Comparison of ENCODE assay signal across 24 cellular contexts in genomic region chr4:134944115-134944514, GRCh38.
DNase-seq lines count a peak whose midpoint lies in the region; ATAC-seq and TF ChIP-seq lines count a peak whose summit lies in the region.
"Had no signal": no experiment of that assay in that cellular context is flagged by ENCODE, and none has a peak within 500 bp of the region (broad histone marks: within the 10 kb centered on the region; RNA-seq: fewer than 3 reads in every experiment).

No MANE protein-coding gene starts in this region.

- no peaks in the 10 kb centered on the region for H3K4me1 ChIP-seq in GM23338 (ENCODE audit: insufficient read depth)
- H3K4me1 ChIP-seq in spleen = no peaks in the 10 kb centered on the region
- H3K4me1 ChIP-seq: A549, BE2C, BLaER1 had no signal

- no peaks in the 10 kb centered on the region for H4K20me1 ChIP-seq in GM23338 (replicated peaks; ENCODE audit: insufficient read depth)
- H4K20me1 ChIP-seq: BLaER1 had no signal

- DNase-seq in GM23338 (ENCODE audit: low spot score) = no peak
- DNase-seq in mesenteric fat pad (ENCODE audit: low spot score) = peak; percentile 53
- peak; percentile 55 for DNase-seq in spleen
- DNase-seq in NCI-H1048 (lab: John Stamatoyannopoulos, UW) = no peak
- no peak for DNase-seq in iPS-NIHi7 (ENCODE audit: extremely low spot score)
- DNase-seq in ACHN = no peak
- DNase-seq: BE2C; C1 segment of cervical spinal cord; CD4-positive, alpha-beta memory T cell; CD4-positive, CD25-positive, alpha-beta regulatory T cell; CD8-positive, alpha-beta memory T cell; COR-L47; DMS 273 treated with DMSO at 0.1 percent for 48 hours; DMS153; DMS53; DMS79; DND-41; EL; GDM1 had no signal

- H3K27me3 Mint-ChIP-seq in GM23338 (ENCODE audit: insufficient read depth, low read depth, poor library complexity) = no peaks in the 10 kb centered on the region
- H3K27me3 Mint-ChIP-seq: CD4-positive, alpha-beta memory T cell; CD4-positive, CD25-positive, alpha-beta regulatory T cell; CD8-positive, alpha-beta memory T cell had no signal

- H3F3A ChIP-seq in GM23338 (replicated peaks; ENCODE audit: low read depth) = no peaks in the 10 kb centered on the region

- WGBS in spleen, 5 donors = 90 to 96% (median 93%) methylated on average over 21 of the region's 21 CpGs

- ATAC-seq in GM23338 = no peak
- ATAC-seq: A549, GM12878 had no signal

- H3K4me3 Mint-ChIP-seq in GM23338 = no peak overlapping the region
- H3K4me3 Mint-ChIP-seq: CD14-positive monocyte; CD4-positive, alpha-beta memory T cell; CD4-positive, CD25-positive, alpha-beta regulatory T cell; CD8-positive, alpha-beta memory T cell had no signal

- no peaks in the 10 kb centered on the region for H3K4me1 Mint-ChIP-seq in GM23338
- H3K4me1 Mint-ChIP-seq: CD14-positive monocyte; CD4-positive, alpha-beta memory T cell; CD4-positive, CD25-positive, alpha-beta regulatory T cell; CD8-positive, alpha-beta memory T cell had no signal

- H3K36me3 ChIP-seq in GM23338 (ENCODE audit: insufficient read depth) (no peaks in the 10 kb centered on the region), spleen (no peaks in the 10 kb centered on the region)
- H3K36me3 ChIP-seq: BE2C, BLaER1 had no signal

- no peak for TF ChIP-seq POLR2A in spleen (IDR thresholded peaks at IDR 0.05)

- H3K27ac ChIP-seq in GM23338 (ENCODE audit: low read depth) = no peak overlapping the region
- no peak overlapping the region for H3K27ac ChIP-seq in spleen
- H3K27ac ChIP-seq: 22Rv1, A549, BLaER1 had no signal

- no peak overlapping the region for H3K4me2 ChIP-seq in GM23338
- H3K4me2 ChIP-seq: A549, BLaER1 had no signal

- no peaks in the 10 kb centered on the region for H3K27me3 ChIP-seq in GM23338 (ENCODE audit: insufficient read depth)
- no peaks in the 10 kb centered on the region for H3K27me3 ChIP-seq in spleen (replicated peaks in 1 of 7)
- H3K27me3 ChIP-seq: BE2C, BLaER1 had no signal

- H3K4me3 ChIP-seq in GM23338 = no peak overlapping the region
- H3K4me3 ChIP-seq in spleen = no peak overlapping the region
- H3K4me3 ChIP-seq: A549, BLaER1, GM12878 had no signal

- intact Hi-C loops in spleen (cut with DNase I; ENCODE audit: low total_unique reads) = no loop called here

- no peak overlapping the region for H3K27ac Mint-ChIP-seq in GM23338
- H3K27ac Mint-ChIP-seq: CD14-positive monocyte; CD4-positive, CD25-positive, alpha-beta regulatory T cell; CD8-positive, alpha-beta memory T cell had no signal

- H3K9me2 ChIP-seq in GM23338 (ENCODE audit: insufficient read depth) = peaks cover 5% of the 10 kb centered on the region; the same call in 1 of the 2 replicates

- in situ Hi-C loops in ACHN (cut with HindIII; ENCODE audit: low pct_ligation_motif_present, low pct_unique_long_range_greater_than_20kb, low sequenced_read_pairs) = no loop called here

- H3K79me2 ChIP-seq in GM23338 (replicated peaks; ENCODE audit: insufficient read depth) = no peaks in the 10 kb centered on the region

- TF ChIP-seq CTCF in GM23338 (conservative IDR thresholded peaks at IDR 0.05; ENCODE audit: low read depth in 2 of 2) (no peak), spleen (IDR thresholded peaks at IDR 0.05 in 8 of 11, conservative IDR thresholded peaks at IDR 0.05 in 3 of 11) (no peak)

- H3K9me3 Mint-ChIP-seq in GM23338 = peaks cover 10% of the 10 kb centered on the region

- H3K9me3 ChIP-seq in spleen = peaks cover 0 to 15% (median 2%) of the 10 kb centered on the region in 8 donors
- H3K9me3 ChIP-seq: A549, BE2C had no signal

- 0 out of 2 replicates have a peak overlapping the region, but pooled peaks have one; percentile 11 for H2AFZ ChIP-seq in GM23338

- H3K36me3 Mint-ChIP-seq in GM23338 (ENCODE audit: low read depth) = peaks cover 8% of the 10 kb centered on the region; the same call in 2 of the 3 replicates
- H3K36me3 Mint-ChIP-seq: CD14-positive monocyte; CD4-positive, alpha-beta memory T cell; CD4-positive, CD25-positive, alpha-beta regulatory T cell; CD8-positive, alpha-beta memory T cell had no signal

TF ChIP-seq in GM23338, 12 proteins besides CTCF, POLR2A, EP300 and RAD21 (continues in another document):
- TF ChIP-seq NANOG (IDR thresholded peaks at IDR 0.05; ENCODE audit: borderline replicate concordance) (no peak), ZNF114 (CRISPR knock-in tag; IDR thresholded peaks at IDR 0.05) (no peak), EZH2phosphoT487 (IDR thresholded peaks at IDR 0.05; ENCODE audit: unreplicated experiment) (no peak), POLR2AphosphoS5 (IDR thresholded peaks at IDR 0.05; ENCODE audit: low read depth) (no peak), ZNF331 (CRISPR knock-in tag; IDR thresholded peaks at IDR 0.05; ENCODE audit: low read depth) (no peak), REST (IDR thresholded peaks at IDR 0.05; ENCODE audit: unreplicated experiment) (no peak), STAT1 (IDR thresholded peaks at IDR 0.05; ENCODE audit: unreplicated experiment) (no peak), EZH2 (IDR thresholded peaks at IDR 0.05; ENCODE audit: low read depth, unreplicated experiment) (no peak), ETS1 (IDR thresholded peaks at IDR 0.05) (no peak)

Comparison
In these comparisons a context has a peak if more than half of its experiments do, and no peak if none do; other contexts are left out.
1. DNase-seq: peak in mesenteric fat pad (single experiment) and spleen (single experiment); none in GM23338 (single experiment), NCI-H1048 (single experiment), iPS-NIHi7 (single experiment) and ACHN (single experiment).